ENCODE assay signal across 9 cellular contexts in genomic region chr2:217277646-217278048, GRCh38.
A peak's percentile ranks its signal among the peaks of the same experiment; 100 is the strongest.
DNase-seq lines count a peak whose midpoint lies in the region; ATAC-seq, FAIRE-seq and TF ChIP-seq lines count a peak whose summit lies in the region.
"Had no signal": no experiment of that assay in that cellular context is flagged by ENCODE, and none has a peak within 500 bp of the region (broad histone marks: within the 10 kb centered on the region; RNA-seq: fewer than 3 reads in every experiment).

No MANE protein-coding gene starts in this region.

- peak; percentile 90 for FAIRE-seq in H54 (lab: Jason Lieb, UNC)

- DNase-seq in H54 (ENCODE audit: insufficient read length, low spot score) (peak; percentile 50), amniotic stem cell (lab: John Stamatoyannopoulos, UW) (peak; percentile 59), heart left ventricle (peak in 4 of 5 donors; percentile 12 to 75 (median 41)), NCI-H2227 (lab: John Stamatoyannopoulos, UW; ENCODE audit: unreplicated experiment) (no peak), epidermal melanocyte (ENCODE audit: insufficient read length, low spot score) (no peak), NOMO-1 treated with DMSO at 0.1 percent for 48 hours (lab: John Stamatoyannopoulos, UW; ENCODE audit: unreplicated experiment) (no peak)

- H3K36me3 ChIP-seq in heart left ventricle (no peaks in the 10 kb centered on the region), skeletal muscle satellite cell (ENCODE audit: insufficient read depth, low read length) (no peaks in the 10 kb centered on the region)

- 47 to 59% (median 53%) methylated on average over 5 of the region's 5 CpGs for WGBS in heart left ventricle, 4 donors

- peak in 3 of 4 donors; percentile 78 to 84 (median 78) for ATAC-seq in heart left ventricle
- ATAC-seq in GM21529 (IDR thresholded peaks at IDR 0.05; ENCODE audit: unreplicated experiment): no peak
- ATAC-seq: WTC11 had no signal

- peak overlapping the region in 2 of 12 donors; percentile 29 to 57 for H3K27ac ChIP-seq in heart left ventricle

- H3K4me3 ChIP-seq in heart left ventricle (no peak overlapping the region), skeletal muscle satellite cell (ENCODE audit: low read length) (no peak overlapping the region)

- H3K27me3 ChIP-seq in heart left ventricle: no peaks in the 10 kb centered on the region
- no peaks in the 10 kb centered on the region for H3K27me3 ChIP-seq in skeletal muscle satellite cell (ENCODE audit: control insufficient read depth, insufficient read depth, low read length)

- H3K4me1 ChIP-seq in heart left ventricle (peaks cover 0 to 50% (median 30%) of the 10 kb centered on the region in 12 donors), skeletal muscle satellite cell (ENCODE audit: control insufficient read depth, insufficient read depth, low read length) (peaks cover 30% of the 10 kb centered on the region)

- peak overlapping the region; percentile 43 for H3K4me2 ChIP-seq in skeletal muscle satellite cell (ENCODE audit: low read length)

- no peaks in the 10 kb centered on the region for H3K9me3 ChIP-seq in heart left ventricle
- no peaks in the 10 kb centered on the region for H3K9me3 ChIP-seq in skeletal muscle satellite cell (replicated peaks; ENCODE audit: low read length)

- no peak overlapping the region for H3K9ac ChIP-seq in skeletal muscle satellite cell (ENCODE audit: low read depth, low read length)

- TF ChIP-seq CTCF in heart left ventricle (IDR thresholded peaks at IDR 0.05): no peak

- no peak for TF ChIP-seq POLR2A in H54 (IDR thresholded peaks at IDR 0.05; ENCODE audit: low read depth, low read length)
- TF ChIP-seq POLR2A in heart left ventricle (IDR thresholded peaks at IDR 0.05): no peak

- intact Hi-C loops in heart left ventricle (cut with DNase I): loop anchor here in 3 of 10 donors (5.0 to 10.0 kb wide), 3 partner anchors 90 to 583 kb away; partner anchors contain the start of gene IGFBP5 (in 1 of the 3)

Comparison
In these comparisons a context has a peak if more than half of its experiments do, and no peak if none do; other contexts are left out.
1. DNase-seq: peak in H54 (single experiment), amniotic stem cell (single experiment) and heart left ventricle (4 of 5); none in NCI-H2227 (single experiment), epidermal melanocyte (single experiment) and NOMO-1 treated with DMSO at 0.1 percent for 48 hours (single experiment).